8 cellular contexts compared by ENCODE assay signal in the genomic region with DNA sequence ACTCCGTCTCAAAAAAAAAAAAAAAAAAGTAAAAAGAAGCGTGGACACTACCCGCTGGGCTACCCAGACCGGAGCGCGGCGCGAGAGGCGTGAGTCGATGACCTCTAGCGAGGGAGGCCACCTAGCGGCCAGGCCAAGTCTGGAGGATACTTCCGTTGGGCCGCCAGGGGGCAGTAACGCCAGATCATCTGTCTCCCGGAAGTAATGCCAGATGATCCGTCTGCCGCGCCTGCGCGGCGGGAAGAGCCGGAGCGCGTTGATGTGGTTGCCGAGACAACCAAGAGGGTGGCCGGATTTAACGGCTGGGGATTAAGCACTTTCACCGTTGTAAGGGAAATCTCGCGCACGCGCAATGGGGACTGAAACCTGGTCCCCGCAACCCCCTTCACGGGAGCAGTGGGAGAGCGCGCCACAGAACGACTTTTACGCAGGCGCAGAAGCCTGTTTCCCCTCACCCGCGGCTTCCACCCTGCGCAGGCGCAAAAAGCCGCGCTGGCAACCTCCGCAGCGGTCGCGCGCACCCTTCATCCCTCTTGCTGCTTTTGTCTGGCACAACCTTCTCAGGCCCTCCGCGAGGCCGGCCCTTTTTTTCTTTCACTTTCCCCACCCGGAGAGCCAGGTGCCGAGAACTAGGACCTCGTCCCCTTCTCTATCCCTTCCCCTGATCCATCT. TPM values are rescaled to one million over a fixed set of nuclear protein-coding genes. Genes with fewer than 3 reads are reported as not detected.
A peak's percentile ranks its signal among the peaks of the same experiment; 100 is the strongest.
DNase-seq lines count a peak whose midpoint lies in the region; ATAC-seq and TF ChIP-seq lines count a peak whose summit lies in the region.

No MANE protein-coding gene starts in this region.

- no peaks in the 10 kb centered on the region for H3K27me3 ChIP-seq in DND-41 (ENCODE audit: insufficient read depth, low read length, poor library complexity)
- no peaks in the 10 kb centered on the region for H3K27me3 ChIP-seq in PC-3 (ENCODE audit: low read length)
- H3K27me3 ChIP-seq in esophagus (ENCODE audit: control insufficient read depth in 1 of 2, insufficient read depth in 2 of 2, low read length in 2 of 2): no peaks in the 10 kb centered on the region
- no peaks in the 10 kb centered on the region for H3K27me3 ChIP-seq in muscle layer of colon (ENCODE audit: control insufficient read depth in 1 of 2, insufficient read depth in 2 of 2, low read length in 2 of 2)

- peaks cover 45% of the 10 kb centered on the region for H3K4me1 Mint-ChIP-seq in activated T-cell treated with anti-CD3 and anti-CD28 coated beads, Interleukin-2, amount 50 U/mL, for 24 hours (ENCODE audit: low read depth)

- H3K4me3 Mint-ChIP-seq in activated T-cell treated with anti-CD3 and anti-CD28 coated beads, Interleukin-2, amount 50 U/mL, for 24 hours: peak overlapping the region; percentile 93

- peaks cover 59% of the 10 kb centered on the region for H3K4me1 ChIP-seq in DND-41 (ENCODE audit: insufficient read depth, low read length)
- peaks cover 13% of the 10 kb centered on the region for H3K4me1 ChIP-seq in PC-3 (ENCODE audit: insufficient read depth, low read length)
- H3K4me1 ChIP-seq in esophagus (ENCODE audit: control insufficient read depth in 2 of 2, insufficient read depth in 2 of 2, low read length in 1 of 2): peaks cover 9 to 24% of the 10 kb centered on the region in 2 donors
- H3K4me1 ChIP-seq in muscle layer of colon (ENCODE audit: insufficient read depth, low read length): peaks cover 42% of the 10 kb centered on the region

- H3K36me3 ChIP-seq in DND-41 (ENCODE audit: insufficient read depth, low read length): peaks cover 38% of the 10 kb centered on the region
- peaks cover 16% of the 10 kb centered on the region for H3K36me3 ChIP-seq in PC-3 (ENCODE audit: low read depth, low read length)
- peaks cover 0 to under 1% of the 10 kb centered on the region in 2 donors for H3K36me3 ChIP-seq in esophagus (ENCODE audit: control insufficient read depth in 2 of 2, insufficient read depth in 2 of 2, low read length in 1 of 2)
- H3K36me3 ChIP-seq in muscle layer of colon (ENCODE audit: insufficient read depth, low read length): no peaks in the 10 kb centered on the region

- intact Hi-C loops in PC-3 (cut with micrococcal nuclease): no loop called here

- no peaks in the 10 kb centered on the region for H3K9me3 Mint-ChIP-seq in activated T-cell treated with anti-CD3 and anti-CD28 coated beads, Interleukin-2, amount 50 U/mL, for 24 hours

- H3K27me3 Mint-ChIP-seq in activated T-cell treated with anti-CD3 and anti-CD28 coated beads, Interleukin-2, amount 50 U/mL, for 24 hours: no peaks in the 10 kb centered on the region

- H3K9me3 ChIP-seq in DND-41 (ENCODE audit: insufficient read depth, low read length, severe bottlenecking) (no peaks in the 10 kb centered on the region), PC-3 (ENCODE audit: low read length) (no peaks in the 10 kb centered on the region), esophagus (ENCODE audit: control insufficient read depth in 2 of 2, insufficient read depth in 1 of 2, low read depth in 1 of 2, low read length in 1 of 2) (no peaks in the 10 kb centered on the region), muscle layer of colon (ENCODE audit: low read length) (no peaks in the 10 kb centered on the region)

- ATAC-seq in DND-41 (ENCODE audit: insufficient read depth, low read depth) (peak; percentile 56), GM21723 (IDR thresholded peaks at IDR 0.05; ENCODE audit: unreplicated experiment) (peak; percentile 38), PC-3 (peak; percentile 44)

- DNase-seq in DND-41 (peak; percentile 99), KBM-7 (peak; percentile 98), PC-3 (peak; percentile 99)
- peak; percentile 98 for DNase-seq in activated T-cell treated with anti-CD3 and anti-CD28 coated beads, Interleukin-2, amount 50 U/mL, for 24 hours
- DNase-seq in stimulated activated CD8-positive, alpha-beta memory T cell treated with anti-CD3 and anti-CD28 coated beads, Interleukin-7, amount 100 ng/mL, for 1 hour (ENCODE audit: low read depth in 2 of 2): peak; percentile 97 to 99

- TF ChIP-seq CTCF in DND-41 (IDR thresholded peaks at IDR 0.05; ENCODE audit: borderline replicate concordance, extremely low read depth, low read length, poor library complexity, severe bottlenecking): peak; percentile 99
- TF ChIP-seq CTCF in PC-3 (conservative IDR thresholded peaks at IDR 0.05; ENCODE audit: low read depth, low read length): peak; percentile 99

- H4K20me1 ChIP-seq in DND-41 (ENCODE audit: insufficient read depth, low read length) (peaks cover 34% of the 10 kb centered on the region), PC-3 (ENCODE audit: low read length) (peaks cover 31% of the 10 kb centered on the region)

- 0% methylated on average over 56 to 57 of the region's 57 CpGs for WGBS in esophagus, 2 donors

- H3K9me2 ChIP-seq in PC-3 (replicated peaks; ENCODE audit: low read length): no peaks in the 10 kb centered on the region

- peak overlapping the region; percentile 48 to 68; a peak in 3 of 4 replicates for H3K4me3 ChIP-seq in DND-41 (ENCODE audit: low read depth in 1 of 2, low read length in 2 of 2)
- H3K4me3 ChIP-seq in PC-3 (ENCODE audit: low read length): peak overlapping the region; percentile 78
- H3K4me3 ChIP-seq in esophagus (ENCODE audit: low read depth in 1 of 2, low read length in 2 of 2): peak overlapping the region; percentile 56 to 90
- H3K4me3 ChIP-seq in muscle layer of colon (ENCODE audit: low read depth in 1 of 2, low read length in 2 of 2): peak overlapping the region; percentile 59 to 70

- peaks cover 54% of the 10 kb centered on the region for H3K79me2 ChIP-seq in DND-41 (ENCODE audit: insufficient read depth, low read length)
- H3K79me2 ChIP-seq in PC-3 (ENCODE audit: low read length): peaks cover 41% of the 10 kb centered on the region

- H3K9ac ChIP-seq in DND-41 (ENCODE audit: low read depth, low read length): peak overlapping the region; percentile 90
- peak overlapping the region; percentile 99 for H3K9ac ChIP-seq in PC-3 (ENCODE audit: low read length)
- H3K9ac ChIP-seq in muscle layer of colon (ENCODE audit: low read length): peak overlapping the region; percentile 79

- H3K36me3 Mint-ChIP-seq in activated T-cell treated with anti-CD3 and anti-CD28 coated beads, Interleukin-2, amount 50 U/mL, for 24 hours (ENCODE audit: low read depth): peaks cover 59% of the 10 kb centered on the region

- no peaks in the 10 kb centered on the region for H3F3A ChIP-seq in PC-3 (ENCODE audit: low read length, unreplicated experiment)

- peak overlapping the region; percentile 98 for H3K27ac Mint-ChIP-seq in activated T-cell treated with anti-CD3 and anti-CD28 coated beads, Interleukin-2, amount 50 U/mL, for 24 hours

- CTCF ChIA-PET in PC-3 (lab: Charles Lee): interaction anchor here (0.5 to 1.4 kb wide), 10 partner anchors 9 to 591 kb away, joined by 3 to 12 read pairs (median 4); partner anchors contain the start of genes NAT14 and RDH13

- TSS peak; percentile 76 for BruUV-seq in PC-3 (replicated peaks; lab: Mats Ljungman, UMichigan)

- peak overlapping the region; percentile 68 for H2AFZ ChIP-seq in DND-41 (ENCODE audit: low read depth, low read length)
- H2AFZ ChIP-seq in PC-3 (ENCODE audit: low read length): peak overlapping the region; percentile 78

- H3K4me2 ChIP-seq in DND-41 (ENCODE audit: insufficient read depth, low read length): peak overlapping the region; percentile 60
- peak overlapping the region; percentile 85 for H3K4me2 ChIP-seq in PC-3 (ENCODE audit: low read length)

- in situ Hi-C loops in KBM-7 (cut with MboI; ENCODE audit: low pct_unique_long_range_greater_than_20kb, low sequenced_read_pairs): no loop called here

- H3K27ac ChIP-seq in DND-41 (ENCODE audit: low read length) (peak overlapping the region; percentile 99), PC-3 (ENCODE audit: low read length) (peak overlapping the region; percentile 80), esophagus (ENCODE audit: low read depth in 2 of 2, low read length in 1 of 2) (peak overlapping the region; percentile 94 to 95), muscle layer of colon (ENCODE audit: low read depth, low read length) (peak overlapping the region; percentile 98)

- POLR2A ChIA-PET in PC-3 (lab: Charles Lee; ENCODE audit: unreplicated experiment): interaction anchor here (0.6 to 1.4 kb wide), 6 partner anchors 30 to 1517 kb away, joined by 3 to 8 read pairs (median 6); partner anchors contain the start of gene ZNF784

RNA-seq across cellular contexts. Expression of gene U2AF2, which starts 1.0 kb away (rescaled TPM):
- 343 and 360 TPM in 2 replicates for total RNA-seq in PC-3 (2014; rRNA removed)
- polyA plus RNA-seq in esophagus: 100 to 1,000 TPM; 110 to 120 TPM

RNA-seq across cellular contexts. Expression of gene CCDC106, which starts 5.8 kb away (rescaled TPM):
- total RNA-seq in PC-3 (2014; rRNA removed): 36.0 and 41.4 TPM in 2 replicates
- 1 to 10 TPM; 5.6 to 9.1 TPM for polyA plus RNA-seq in esophagus

RNA-seq across cellular contexts. Expression of gene ZNF581, which starts 10.3 kb away (rescaled TPM):
- total RNA-seq in PC-3 (2014; rRNA removed): 25.6 and 37.5 TPM in 2 replicates
- 10 to 100 TPM; 10.3 to 16.6 TPM for polyA plus RNA-seq in esophagus

RNA-seq across cellular contexts. Expression of gene ZNF580, which starts 13.0 kb away (rescaled TPM):
- 15.2 and 23.9 TPM in 2 replicates for total RNA-seq in PC-3 (2014; rRNA removed)
- polyA plus RNA-seq in esophagus: 10 to 100 TPM; 12.8 to 14.2 TPM

RNA-seq across cellular contexts. Expression of gene EPN1, which starts 21.2 kb away (rescaled TPM):
- total RNA-seq in PC-3 (2014; rRNA removed): 203 and 240 TPM in 2 replicates
- polyA plus RNA-seq in esophagus: 10 to 100 TPM; 79.1 to 83.0 TPM

Comparison
In these comparisons a context has a peak if more than half of its experiments do, and no peak if none do; other contexts are left out.
1. Peak in every context shown above with its lines: DNase-seq, ATAC-seq, H3K4me3 ChIP-seq and H3K27ac ChIP-seq.